Comparison of ENCODE assay signal across 9 cellular contexts in genomic region chr3:154904328-154904727, GRCh38.
A peak's percentile ranks its signal among the peaks of the same experiment; 100 is the strongest.
DNase-seq lines count a peak whose midpoint lies in the region; ATAC-seq, FAIRE-seq and TF ChIP-seq lines count a peak whose summit lies in the region.
"Had no signal": no experiment of that assay in that cellular context is flagged by ENCODE, and none has a peak within 500 bp of the region (broad histone marks: within the 10 kb centered on the region; RNA-seq: fewer than 3 reads in every experiment).

No MANE protein-coding gene starts in this region.

- H3K9ac ChIP-seq in DND-41 (ENCODE audit: low read depth, low read length) (no peak overlapping the region), astrocyte (ENCODE audit: low read length) (no peak overlapping the region), liver (ENCODE audit: low read depth in 1 of 2, low read length in 2 of 2) (no peak overlapping the region)

- H3K36me3 ChIP-seq in DND-41 (ENCODE audit: insufficient read depth, low read length): no peaks in the 10 kb centered on the region
- H3K36me3 ChIP-seq in astrocyte (ENCODE audit: insufficient read depth, low read length): no peaks in the 10 kb centered on the region
- no peaks in the 10 kb centered on the region for H3K36me3 ChIP-seq in liver (ENCODE audit: control insufficient read depth in 4 of 4, insufficient read depth in 3 of 4, low read depth in 1 of 4, low read length in 3 of 4)

- no peaks in the 10 kb centered on the region for H3K36me3 Mint-ChIP-seq in astrocyte (ENCODE audit: low read depth, unreplicated experiment)
- no peaks in the 10 kb centered on the region for H3K36me3 Mint-ChIP-seq in activated naive CD4-positive, alpha-beta T cell treated with anti-CD3 and anti-CD28 coated beads for 36 hours (ENCODE audit: low read depth)

- no peaks in the 10 kb centered on the region for H3K27me3 Mint-ChIP-seq in astrocyte (ENCODE audit: low read depth, unreplicated experiment)
- peaks cover 2% of the 10 kb centered on the region for H3K27me3 Mint-ChIP-seq in activated naive CD4-positive, alpha-beta T cell treated with anti-CD3 and anti-CD28 coated beads for 36 hours (ENCODE audit: low read depth)

- peak; percentile 74 for ATAC-seq in DND-41 (ENCODE audit: insufficient read depth, low read depth)
- ATAC-seq in GM19035 (IDR thresholded peaks at IDR 0.05; ENCODE audit: unreplicated experiment): no peak

- CTCF ChIA-PET in activated naive CD4-positive, alpha-beta T cell treated with anti-CD3 and anti-CD28 coated beads for 36 hours (lab: Charles Lee): no interaction called here

- TF ChIP-seq RAD21 in liver (IDR thresholded peaks at IDR 0.05): peak; percentile 75 to 76

- TF ChIP-seq CTCF in DND-41 (IDR thresholded peaks at IDR 0.05; ENCODE audit: borderline replicate concordance, extremely low read depth, low read length, poor library complexity, severe bottlenecking) (peak; percentile 56), astrocyte (IDR thresholded peaks at IDR 0.05; ENCODE audit: insufficient read depth, low read depth, low read length) (peak; percentile 31), liver (IDR thresholded peaks at IDR 0.05; ENCODE audit: low read depth, low read length, missing input control) (peak; percentile 47)

- H3K4me1 Mint-ChIP-seq in astrocyte (ENCODE audit: low read depth, unreplicated experiment): peaks cover 3% of the 10 kb centered on the region
- H3K4me1 Mint-ChIP-seq in activated naive CD4-positive, alpha-beta T cell treated with anti-CD3 and anti-CD28 coated beads for 36 hours (ENCODE audit: low read depth): no peaks in the 10 kb centered on the region

- 21% methylated on average over 2 of the region's 2 CpGs for WGBS in liver

- no peaks in the 10 kb centered on the region for H3K9me3 ChIP-seq in DND-41 (ENCODE audit: insufficient read depth, low read length, severe bottlenecking)
- H3K9me3 ChIP-seq in astrocyte (ENCODE audit: insufficient read depth, low read depth, low read length): no peaks in the 10 kb centered on the region
- H3K9me3 ChIP-seq in liver (ENCODE audit: control insufficient read depth in 4 of 4, low read length in 3 of 4): no peaks in the 10 kb centered on the region

- no peak overlapping the region for H3K27ac Mint-ChIP-seq in astrocyte (ENCODE audit: unreplicated experiment)
- no peak overlapping the region for H3K27ac Mint-ChIP-seq in activated naive CD4-positive, alpha-beta T cell treated with anti-CD3 and anti-CD28 coated beads for 36 hours

- no peaks in the 10 kb centered on the region for H3K79me2 ChIP-seq in DND-41 (ENCODE audit: insufficient read depth, low read length)
- H3K79me2 ChIP-seq in astrocyte (ENCODE audit: insufficient read depth, low read length): no peaks in the 10 kb centered on the region

- no peak for DNase-seq in DND-41
- DNase-seq in HT1080 (ENCODE audit: low read depth): peak; percentile 62
- no peak for DNase-seq in astrocyte (ENCODE audit: low read depth)
- no peak for DNase-seq in activated naive CD4-positive, alpha-beta T cell treated with anti-CD3 and anti-CD28 coated beads for 36 hours
- DNase-seq in cortex of kidney (lab: John Stamatoyannopoulos, UW): no peak
- no peak for DNase-seq in effector CD4-positive, alpha-beta T cell

- H3K4me3 Mint-ChIP-seq in astrocyte (ENCODE audit: unreplicated experiment): no peak overlapping the region
- no peak overlapping the region for H3K4me3 Mint-ChIP-seq in activated naive CD4-positive, alpha-beta T cell treated with anti-CD3 and anti-CD28 coated beads for 36 hours

- H3K4me2 ChIP-seq in DND-41 (ENCODE audit: insufficient read depth, low read length) (no peak overlapping the region), astrocyte (ENCODE audit: low read length) (no peak overlapping the region)

- peak overlapping the region; percentile 0; the same call in 1 of the 2 replicates for H3K27ac ChIP-seq in DND-41 (ENCODE audit: low read length)
- H3K27ac ChIP-seq in astrocyte (ENCODE audit: low read depth, low read length): no peak overlapping the region
- no peak overlapping the region for H3K27ac ChIP-seq in liver (ENCODE audit: low read depth in 1 of 2, low read length in 2 of 2)

- no peak overlapping the region for H3K4me3 ChIP-seq in DND-41 (ENCODE audit: low read depth in 1 of 2, low read length in 2 of 2)
- no peak overlapping the region for H3K4me3 ChIP-seq in astrocyte (ENCODE audit: insufficient read depth, low read depth, low read length)
- no peak overlapping the region for H3K4me3 ChIP-seq in liver (ENCODE audit: low read depth in 1 of 3, low read length in 3 of 3)

- no peaks in the 10 kb centered on the region for H4K20me1 ChIP-seq in DND-41 (ENCODE audit: insufficient read depth, low read length)
- H4K20me1 ChIP-seq in astrocyte (ENCODE audit: insufficient read depth, low read length): no peaks in the 10 kb centered on the region

- H3K9me3 Mint-ChIP-seq in astrocyte (ENCODE audit: unreplicated experiment): peaks cover 3% of the 10 kb centered on the region
- H3K9me3 Mint-ChIP-seq in activated naive CD4-positive, alpha-beta T cell treated with anti-CD3 and anti-CD28 coated beads for 36 hours: peaks cover 3% of the 10 kb centered on the region

- H3K4me1 ChIP-seq in DND-41 (ENCODE audit: insufficient read depth, low read length): no peaks in the 10 kb centered on the region; the same call in 1 of the 2 replicates
- no peaks in the 10 kb centered on the region for H3K4me1 ChIP-seq in astrocyte (ENCODE audit: insufficient read depth, low read length)
- H3K4me1 ChIP-seq in liver (ENCODE audit: control insufficient read depth in 4 of 4, insufficient read depth in 4 of 4, low read length in 3 of 4): no peaks in the 10 kb centered on the region

- intact Hi-C loops in activated naive CD4-positive, alpha-beta T cell treated with anti-CD3 and anti-CD28 coated beads for 36 hours (cut with micrococcal nuclease): no loop called here

- no peak for FAIRE-seq in astrocyte (lab: Jason Lieb, UNC)
- FAIRE-seq: TTC549 had no signal

- no peaks in the 10 kb centered on the region for H3K27me3 ChIP-seq in DND-41 (ENCODE audit: insufficient read depth, low read length, poor library complexity)
- no peaks in the 10 kb centered on the region for H3K27me3 ChIP-seq in astrocyte (ENCODE audit: insufficient read depth, low read length)
- H3K27me3 ChIP-seq in liver (ENCODE audit: control insufficient read depth in 4 of 4, insufficient read depth in 4 of 4, low read length in 3 of 4): no peaks in the 10 kb centered on the region

- H2AFZ ChIP-seq in DND-41 (ENCODE audit: low read depth, low read length) (peak overlapping the region; percentile 45), astrocyte (ENCODE audit: low read depth, low read length) (no peak overlapping the region)

TF ChIP-seq in liver, 16 proteins besides CTCF, POLR2A, EP300 and RAD21:
- TF ChIP-seq RXRA (IDR thresholded peaks at IDR 0.05) (no peak), EGR1 (IDR thresholded peaks at IDR 0.05; ENCODE audit: low read depth in 2 of 2) (no peak), REST (IDR thresholded peaks at IDR 0.05) (no peak), FOXA2 (IDR thresholded peaks at IDR 0.05) (no peak), NR2F2 (IDR thresholded peaks at IDR 0.05) (no peak), GABPA (IDR thresholded peaks at IDR 0.05 in 1 of 2, conservative IDR thresholded peaks at IDR 0.05 in 1 of 2) (no peak)
